In the genomic region with DNA sequence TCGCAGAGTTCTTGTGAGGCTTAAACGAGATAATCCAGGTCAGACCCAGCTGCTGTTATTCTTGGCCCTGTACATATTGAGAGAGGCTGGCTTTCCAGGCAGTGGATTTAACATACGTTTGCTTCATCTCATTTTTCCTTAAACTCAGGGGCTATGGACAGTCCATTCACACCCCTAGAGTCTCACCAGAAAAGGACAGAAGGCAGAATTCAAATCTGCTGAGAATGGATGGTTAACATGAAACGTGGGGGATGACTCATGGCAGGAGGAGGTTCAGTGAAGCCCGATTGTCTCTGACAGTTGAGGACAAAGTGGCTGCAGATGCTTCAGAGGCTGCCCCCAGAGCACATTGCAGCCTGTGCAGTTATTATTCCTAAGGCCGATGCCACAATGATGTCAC, we compare ENCODE assay signal across 11 cellular contexts.
DNase-seq lines count a peak whose midpoint lies in the region; ATAC-seq, FAIRE-seq and TF ChIP-seq lines count a peak whose summit lies in the region.
"Had no signal": no experiment of that assay in that cellular context is flagged by ENCODE, and none has a peak within 500 bp of the region (broad histone marks: within the 10 kb centered on the region; RNA-seq: fewer than 3 reads in every experiment).

No MANE protein-coding gene starts in this region.

- ATAC-seq in HG03354 (IDR thresholded peaks at IDR 0.05; ENCODE audit: poor library complexity, severe bottlenecking, unreplicated experiment) (no peak), HG03108 (IDR thresholded peaks at IDR 0.05; ENCODE audit: unreplicated experiment) (no peak), GM21381 (IDR thresholded peaks at IDR 0.05; ENCODE audit: unreplicated experiment) (no peak), GM19467 (IDR thresholded peaks at IDR 0.05; ENCODE audit: unreplicated experiment) (no peak)

- DNase-seq in D721Med (ENCODE audit: insufficient read length, low spot score): no peak
- peak; percentile 16 for DNase-seq in MV-4-11 (lab: John Stamatoyannopoulos, UW)
- DNase-seq in SHP77 (lab: John Stamatoyannopoulos, UW): peak; percentile 97
- DNase-seq in glomerular visceral epithelial cell (ENCODE audit: extremely low spot score): peak; percentile 76
- DNase-seq: activated effector memory CD4-positive, alpha-beta T cell treated with Interleukin-2 at 50 U/mL for 16 hours; OCI-M1; sigmoid colon had no signal

- TF ChIP-seq CTCF in D721Med (IDR thresholded peaks at IDR 0.05; ENCODE audit: insufficient read depth, missing control alignments): no peak

- FAIRE-seq in D721Med (lab: Jason Lieb, UNC): peak; percentile 6
